In the genomic region with DNA sequence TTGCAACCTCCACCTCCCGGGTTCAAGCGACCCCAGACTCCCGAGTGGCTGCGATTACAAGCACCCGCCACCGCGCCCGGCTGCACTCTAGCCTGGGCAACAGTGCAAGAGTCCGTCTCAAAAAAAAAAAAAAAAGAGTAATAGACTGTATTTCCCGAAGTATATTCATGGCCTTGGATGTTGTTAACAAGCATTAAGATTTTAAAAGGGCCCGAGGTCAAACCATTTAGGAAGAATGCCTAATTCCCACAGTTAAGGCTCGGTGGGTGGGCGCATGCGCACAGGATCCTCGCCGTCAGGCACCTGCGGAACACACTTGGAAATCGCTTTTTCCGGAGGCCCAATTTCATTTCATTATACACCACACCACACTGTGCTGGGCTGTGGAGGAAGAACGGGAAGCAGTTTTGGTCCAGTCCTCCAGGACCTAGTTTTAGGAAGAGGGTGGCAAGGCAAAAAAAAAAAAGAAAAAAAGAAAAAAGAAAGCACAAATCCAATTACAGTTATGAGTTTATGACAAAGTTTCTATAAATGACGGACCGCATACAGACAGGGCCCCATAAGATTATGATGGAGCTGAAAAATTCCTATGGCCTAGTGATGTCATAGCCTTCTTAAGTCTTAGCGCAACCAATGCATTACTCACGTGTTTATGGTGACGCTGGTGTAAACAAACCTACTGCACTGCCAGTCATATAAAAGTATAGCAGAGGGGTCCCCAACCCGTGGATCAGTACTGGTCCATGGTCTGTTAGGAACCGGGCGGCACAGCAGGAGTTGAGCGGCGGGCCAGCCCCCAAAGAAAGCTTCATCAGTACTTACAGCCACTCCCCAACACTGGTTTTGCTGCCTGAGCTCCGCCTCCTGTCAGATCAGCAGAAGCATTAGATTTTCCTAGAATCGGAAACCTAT, we compare ENCODE assay signal across 9 cellular contexts. TPM values are rescaled to one million over a fixed set of nuclear protein-coding genes. Genes with fewer than 3 reads are reported as not detected.
DNase-seq lines count a peak whose midpoint lies in the region; ATAC-seq, FAIRE-seq and TF ChIP-seq lines count a peak whose summit lies in the region.
"Had no signal": no experiment of that assay in that cellular context is flagged by ENCODE, and none has a peak within 500 bp of the region (broad histone marks: within the 10 kb centered on the region; RNA-seq: fewer than 3 reads in every experiment).

No MANE protein-coding gene starts in this region.

- H3K27ac ChIP-seq in AG04450 (ENCODE audit: low read depth, low read length): peak overlapping the region; percentile 39

- intact Hi-C loops in lower leg skin (cut with DNase I; ENCODE audit: low total_unique reads): no loop called here

- TF ChIP-seq POLR2A in lower leg skin (IDR thresholded peaks at IDR 0.05): no peak

- CTCF ChIA-PET in AG04450 (lab: Charles Lee): interaction anchor here (0.6 to 3.7 kb wide), 6 partner anchors 13 to 626 kb away, joined by 3 to 20 read pairs (median 4); no protein-coding TSS in a partner anchor

- peaks cover 7% of the 10 kb centered on the region for H3K27me3 ChIP-seq in AG04450 (ENCODE audit: control insufficient read depth, insufficient read depth, low read length)

- H3K4me3 ChIP-seq in AG04450 (ENCODE audit: low read depth, low read length) (peak overlapping the region; percentile 46), choroid plexus epithelial cell (ENCODE audit: low read depth, low read length) (peak overlapping the region; percentile 45), lower leg skin (ENCODE audit: low read depth, poor library complexity, severe bottlenecking) (peak overlapping the region; percentile 4)

- peak; percentile 63 for ATAC-seq in GM18511 (IDR thresholded peaks at IDR 0.05; ENCODE audit: unreplicated experiment)
- ATAC-seq in stimulated activated naive CD8-positive, alpha-beta T cell treated with anti-CD3 and anti-CD28 coated beads, Interleukin-15, Interleukin-2, amounts not matched to agents 100 U/mL and 50 U/mL, for 24 hours: no peak

- no peaks in the 10 kb centered on the region for H3K9me3 ChIP-seq in AG04450 (ENCODE audit: control insufficient read depth, insufficient read depth, low read length)

- no peak for TF ChIP-seq CTCF in AG04450 (IDR thresholded peaks at IDR 0.05; ENCODE audit: low read depth, low read length)
- TF ChIP-seq CTCF in choroid plexus epithelial cell (conservative IDR thresholded peaks at IDR 0.05; ENCODE audit: low read depth, low read length): no peak
- no peak for TF ChIP-seq CTCF in lower leg skin (IDR thresholded peaks at IDR 0.05)

- no peak for FAIRE-seq in RCC 7860 (lab: Jason Lieb, UNC)
- FAIRE-seq: endometrium had no signal

- 10 to 12% methylated on average over 32 of the region's 32 CpGs for WGBS in lower leg skin, 2 donors

- no peak for DNase-seq in AG04450 (ENCODE audit: low read depth, low spot score)
- peak; percentile 17 for DNase-seq in T follicular helper cell (ENCODE audit: low read depth)
- peak; percentile 53 for DNase-seq in choroid plexus epithelial cell (ENCODE audit: low read depth)
- DNase-seq in lower leg skin (ENCODE audit: low spot score in 2 of 2): no peak
- DNase-seq in stimulated activated naive CD8-positive, alpha-beta T cell treated with anti-CD3 and anti-CD28 coated beads, Interleukin-15, Interleukin-2, amounts not matched to agents 100 U/mL and 50 U/mL, for 24 hours: peak; percentile 60
- DNase-seq in RCC 7860 (ENCODE audit: low spot score): no peak
- no peak for DNase-seq in SW 1271 (lab: John Stamatoyannopoulos, UW)

- POLR2A ChIA-PET in AG04450 (lab: Yijun Ruan, JAX): interaction anchor here (1.0 to 1.6 kb wide), 2 partner anchors 9 to 38 kb away, joined by 3 to 4 read pairs; partner anchors contain the start of gene H3-3A

RNA-seq across cellular contexts. Expression of gene H3-3A, which starts 38.2 kb away (rescaled TPM):
- 260 and 330 TPM in 2 replicates for polyA plus RNA-seq in AG04450 (2011; rRNA removed)
- 42.3 and 55.1 TPM in 2 replicates for polyA minus RNA-seq in AG04450 (2011; rRNA and poly(A)+ RNA removed)
- 100 to 1,000 TPM; 304 to 569 (median 410) TPM for total RNA-seq in lower leg skin

Comparison
In these comparisons a context has a peak if more than half of its experiments do, and no peak if none do; other contexts are left out.
1. DNase-seq: peak in T follicular helper cell (single experiment), choroid plexus epithelial cell (single experiment) and stimulated activated naive CD8-positive, alpha-beta T cell treated with anti-CD3 and anti-CD28 coated beads, Interleukin-15, Interleukin-2, amounts not matched to agents 100 U/mL and 50 U/mL, for 24 hours (single experiment); none in AG04450 (single experiment), lower leg skin (0 of 2), RCC 7860 (single experiment) and SW 1271 (0 of 2).
2. Peak in every context shown above with its lines, with median percentiles within 50 percentile points of each other: H3K4me3 ChIP-seq.